In genomic region chr19:57280165-57280912, GRCh38 we compare ENCODE assay signal across 1 cellular context.
TF ChIP-seq lines count a peak whose summit lies in the region.

Gene ZNF460 (plus strand): TSS chr19:57280485. CDS start chr19:57280807, 322 bp downstream.

TF ChIP-seq in K562, 482 proteins besides CTCF, POLR2A, EP300 and RAD21 (continued from another document and continues in another):
- TF ChIP-seq ZMIZ1 (IDR thresholded peaks at IDR 0.05; ENCODE audit: low read depth in 2 of 2, low read length in 2 of 2) (0 out of 4 replicates have a peak, but pooled peaks of 1 of the 2 experiments have one; percentile 25), CHD4 (IDR thresholded peaks at IDR 0.05; ENCODE audit: insufficient read depth, insufficient replicate concordance, low read depth, low read length, poor library complexity, severe bottlenecking) (no peak), HSF4 (CRISPR knock-in tag; IDR thresholded peaks at IDR 0.05; ENCODE audit: borderline replicate concordance) (no peak), STAT6 (CRISPR knock-in tag; IDR thresholded peaks at IDR 0.05) (no peak), MTA3 (IDR thresholded peaks at IDR 0.05; ENCODE audit: borderline replicate concordance) (peak; percentile 13; the same call in 1 of the 2 replicates), NR4A1 (CRISPR knock-in tag; IDR thresholded peaks at IDR 0.05) (no peak; the same call in 1 of the 2 replicates), NR4A1 (tag; IDR thresholded peaks at IDR 0.05) (no peak), HMBOX1 (IDR thresholded peaks at IDR 0.05) (no peak), TAF1 (IDR thresholded peaks at IDR 0.05; ENCODE audit: control insufficient read depth, extremely low read depth, insufficient read depth, low read length, severe bottlenecking) (peak; percentile 41), KLF16 (IDR thresholded peaks at IDR 0.05) (no peak), TAF7 (tag; IDR thresholded peaks at IDR 0.05) (peak; percentile 83), FOXP1 (CRISPR knock-in tag; IDR thresholded peaks at IDR 0.05) (peak; percentile 78; the same call in 1 of the 2 replicates), ZNF639 (CRISPR knock-in tag; conservative IDR thresholded peaks at IDR 0.05 in 1 of 2, IDR thresholded peaks at IDR 0.05 in 1 of 2) (peak in 1 of 2 experiments; percentile 83; a peak in 1 of 4 replicates), ZNF146 (CRISPR knock-in tag; IDR thresholded peaks at IDR 0.05; ENCODE audit: unreplicated experiment) (no peak), ETV6 (IDR thresholded peaks at IDR 0.05; ENCODE audit: borderline replicate concordance in 1 of 2, low read depth in 2 of 2, low read length in 1 of 2) (no peak), ETV6 (CRISPR knock-in tag; IDR thresholded peaks at IDR 0.05; ENCODE audit: borderline replicate concordance) (no peak), MXI1 (IDR thresholded peaks at IDR 0.05; ENCODE audit: low read depth, low read length) (peak; percentile 56; the same call in 1 of the 2 replicates), POLR3A (IDR thresholded peaks at IDR 0.05; ENCODE audit: borderline replicate concordance, extremely low read depth, insufficient read depth, insufficient read length) (no peak), GTF2A2 (tag; IDR thresholded peaks at IDR 0.05) (no peak), ETS2 (tag; IDR thresholded peaks at IDR 0.05; ENCODE audit: borderline replicate concordance, poor library complexity, severe bottlenecking) (no peak), ZNF644 (tag; IDR thresholded peaks at IDR 0.05; ENCODE audit: low read depth) (no peak), ZNF695 (CRISPR knock-in tag; IDR thresholded peaks at IDR 0.05) (no peak), CREB1 (IDR thresholded peaks at IDR 0.05) (peak; percentile 92), CREB1 (CRISPR knock-in tag; IDR thresholded peaks at IDR 0.05) (peak; percentile 96), PRMT5 (CRISPR knock-in tag; IDR thresholded peaks at IDR 0.05) (0 out of 2 replicates have a peak, but pooled peaks have one; percentile 78), ZNF41 (CRISPR knock-in tag; conservative IDR thresholded peaks at IDR 0.05) (no peak), SIX5 (IDR thresholded peaks at IDR 0.05; ENCODE audit: borderline replicate concordance in 1 of 2, insufficient read depth in 1 of 2, low read depth in 1 of 2, low read length in 2 of 2) (peak; percentile 68; a peak in 3 of 4 replicates), C11orf30 (IDR thresholded peaks at IDR 0.05; ENCODE audit: low read depth) (peak; percentile 91), HINFP (tag; conservative IDR thresholded peaks at IDR 0.05; ENCODE audit: low read depth) (no peak), MAZ (CRISPR knock-in tag; conservative IDR thresholded peaks at IDR 0.05 in 1 of 2, IDR thresholded peaks at IDR 0.05 in 1 of 2) (peak; percentile 31 to 77; a peak in 3 of 4 replicates), PHF8 (IDR thresholded peaks at IDR 0.05; ENCODE audit: borderline replicate concordance, low read length) (peak; percentile 82), EWSR1 (IDR thresholded peaks at IDR 0.05; ENCODE audit: borderline replicate concordance, low read depth, partially characterized antibody) (no peak), STAG1 (CRISPR knock-in tag; IDR thresholded peaks at IDR 0.05; ENCODE audit: borderline replicate concordance) (0 out of 2 replicates have a peak, but pooled peaks have one; percentile 33), CBX3 (IDR thresholded peaks at IDR 0.05; ENCODE audit: borderline replicate concordance in 1 of 2, low read length in 2 of 2) (no peak), ELK1 (CRISPR knock-in tag; IDR thresholded peaks at IDR 0.05) (no peak), CBFB (CRISPR knock-in tag; IDR thresholded peaks at IDR 0.05) (no peak), ELK3 (CRISPR knock-in tag; IDR thresholded peaks at IDR 0.05) (no peak), BRF1 (IDR thresholded peaks at IDR 0.05; ENCODE audit: borderline replicate concordance, extremely low read depth, insufficient read length) (no peak), HIVEP1 (CRISPR knock-in tag; IDR thresholded peaks at IDR 0.05) (no peak), TCFL5 (CRISPR knock-in tag; conservative IDR thresholded peaks at IDR 0.05) (no peak), HMGN3 (IDR thresholded peaks at IDR 0.05; ENCODE audit: borderline replicate concordance, extremely low read depth, insufficient read length, low read depth, low read length) (peak; percentile 59), ZFPM2 (CRISPR knock-in tag; IDR thresholded peaks at IDR 0.05) (no peak), IRF2 (CRISPR knock-in tag; IDR thresholded peaks at IDR 0.05) (no peak), TCF15 (CRISPR knock-in tag; IDR thresholded peaks at IDR 0.05) (no peak), CSDE1 (IDR thresholded peaks at IDR 0.05) (no peak; a peak in 1 of 4 replicates), ASH1L (IDR thresholded peaks at IDR 0.05; ENCODE audit: borderline replicate concordance, low read depth, partially characterized antibody) (no peak), ZNF224 (CRISPR knock-in tag; IDR thresholded peaks at IDR 0.05) (no peak), TRIM28 (IDR thresholded peaks at IDR 0.05) (no peak), SIN3B (IDR thresholded peaks at IDR 0.05; ENCODE audit: low read depth) (peak; percentile 85), SMAD4 (CRISPR knock-in tag; conservative IDR thresholded peaks at IDR 0.05) (no peak), TCF7 (IDR thresholded peaks at IDR 0.05; ENCODE audit: borderline replicate concordance) (no peak), FOXK2 (conservative IDR thresholded peaks at IDR 0.05 in 1 of 2, IDR thresholded peaks at IDR 0.05 in 1 of 2; ENCODE audit: low read depth in 2 of 2) (peak; percentile 38 to 68; a peak in 3 of 4 replicates), POLR2AphosphoS2 (IDR thresholded peaks at IDR 0.05; ENCODE audit: low read length) (no peak), ESRRA (IDR thresholded peaks at IDR 0.05; ENCODE audit: borderline replicate concordance, low read depth) (peak; percentile 10; the same call in 1 of the 2 replicates), SRSF9 (IDR thresholded peaks at IDR 0.05; ENCODE audit: borderline replicate concordance, low read depth, low read length) (no peak), CBX5 (IDR thresholded peaks at IDR 0.05; ENCODE audit: borderline replicate concordance, low read depth) (no peak), NELFE (IDR thresholded peaks at IDR 0.05; ENCODE audit: insufficient read depth, insufficient read length) (no peak), MYC (IDR thresholded peaks at IDR 0.05; ENCODE audit: low read depth, low read length) (no peak), MYC (CRISPR knock-in tag; IDR thresholded peaks at IDR 0.05; ENCODE audit: borderline replicate concordance, low read depth) (no peak; the same call in 1 of the 2 replicates), ZFX (CRISPR knock-in tag; IDR thresholded peaks at IDR 0.05) (peak; percentile 100), THRB (CRISPR knock-in tag; conservative IDR thresholded peaks at IDR 0.05) (no peak), MIER1 (IDR thresholded peaks at IDR 0.05; ENCODE audit: low read depth) (no peak)
